8 cellular contexts compared by ENCODE assay signal in genomic region chr13:44917589-44918322, GRCh38.
A peak's percentile ranks its signal among the peaks of the same experiment; 100 is the strongest.
DNase-seq lines count a peak whose midpoint lies in the region; ATAC-seq and TF ChIP-seq lines count a peak whose summit lies in the region.

No MANE protein-coding gene starts in this region.

- peak overlapping the region; percentile 54 for H3K4me3 ChIP-seq in NT2/D1 (ENCODE audit: insufficient read length, low read depth)

- TF ChIP-seq CTCF in endothelial cell (IDR thresholded peaks at IDR 0.05; ENCODE audit: unreplicated experiment): peak; percentile 18

- no peaks in the 10 kb centered on the region for H3K9me3 ChIP-seq in NT2/D1 (ENCODE audit: insufficient read depth, low read length)

- no peaks in the 10 kb centered on the region for H3K36me3 ChIP-seq in NT2/D1 (ENCODE audit: insufficient read depth, insufficient read length, low read length)

- H3K4me1 Mint-ChIP-seq in endothelial cell (ENCODE audit: unreplicated experiment): peaks cover 12% of the 10 kb centered on the region

- H3K27me3 Mint-ChIP-seq in endothelial cell (ENCODE audit: unreplicated experiment): no peaks in the 10 kb centered on the region

- H3K9ac ChIP-seq in NT2/D1 (ENCODE audit: insufficient read length, low read depth): peak overlapping the region; percentile 83

- H3K9me3 Mint-ChIP-seq in endothelial cell (ENCODE audit: unreplicated experiment): no peaks in the 10 kb centered on the region

- peak; percentile 68 for ATAC-seq in GM21367 (IDR thresholded peaks at IDR 0.05; ENCODE audit: unreplicated experiment)

- H3K4me1 ChIP-seq in NT2/D1 (ENCODE audit: insufficient read depth, insufficient read length): no peaks in the 10 kb centered on the region

- no peak overlapping the region for H3K4me3 Mint-ChIP-seq in endothelial cell (ENCODE audit: unreplicated experiment)

- no peaks in the 10 kb centered on the region for H3K27me3 ChIP-seq in NT2/D1 (ENCODE audit: insufficient read depth, insufficient read length)

- no peaks in the 10 kb centered on the region for H3K36me3 Mint-ChIP-seq in endothelial cell (ENCODE audit: low read depth, unreplicated experiment)

- DNase-seq in COR-L47 (lab: John Stamatoyannopoulos, UW) (peak; percentile 96), HT1080 (ENCODE audit: low read depth) (peak; percentile 98), NT2/D1 (ENCODE audit: low read depth, low spot score) (peak; percentile 87), endothelial cell (ENCODE audit: low spot score) (peak; percentile 94), mesenteric fat pad (ENCODE audit: low spot score) (peak; percentile 96)
- peak; percentile 91 for DNase-seq in activated CD8-positive, alpha-beta memory T cell treated with anti-CD3 and anti-CD28 coated beads, Interleukin-2, amount 50 U/mL, for 24 hours (ENCODE audit: extremely low read depth)
- DNase-seq in stimulated activated CD8-positive, alpha-beta memory T cell treated with anti-CD3 and anti-CD28 coated beads, Interleukin-12 subunit alpha, Interleukin-12 subunit beta, amount 100 ng/mL, for 4 hours (ENCODE audit: low read depth): peak; percentile 94

- H3K27ac Mint-ChIP-seq in endothelial cell (ENCODE audit: unreplicated experiment): no peak overlapping the region

Comparison
In these comparisons a context has a peak if more than half of its experiments do, and no peak if none do; other contexts are left out.
1. Peak in every context shown above with its lines: DNase-seq, ATAC-seq and H3K4me3 ChIP-seq.